ENCODE assay signal across 7 cellular contexts in the genomic region with DNA sequence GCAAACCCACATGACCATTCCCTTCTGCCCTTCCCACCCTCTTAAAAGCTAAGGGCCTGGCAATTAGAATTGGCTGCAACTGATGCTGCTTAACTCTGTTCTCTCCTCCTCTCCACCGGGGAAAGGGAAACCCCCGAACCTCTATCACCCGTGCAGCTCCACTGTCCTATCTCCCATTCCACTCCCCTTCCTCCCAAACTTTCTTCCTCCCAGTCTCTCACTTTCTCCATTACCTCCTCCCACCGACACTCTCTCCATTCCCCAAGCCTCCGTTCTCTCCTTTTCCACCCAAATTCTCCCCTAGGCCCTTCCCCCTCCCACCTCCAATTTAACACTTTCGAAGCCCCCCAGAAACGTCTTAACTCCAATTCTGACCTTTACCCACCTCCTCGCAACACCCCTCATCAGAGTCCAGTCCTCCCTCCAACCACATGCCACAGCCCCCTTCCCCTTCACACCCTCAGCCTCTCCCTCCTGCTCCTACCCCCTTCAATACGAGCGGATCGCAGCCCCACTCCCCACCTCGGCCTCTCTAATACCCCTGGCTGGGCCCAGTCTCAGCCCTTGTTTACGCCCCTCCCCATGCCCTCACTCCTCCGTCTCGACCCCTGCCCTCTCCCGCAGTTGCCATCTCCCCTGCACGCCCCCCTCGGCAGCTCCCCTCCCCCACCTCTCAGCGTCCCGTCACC. TPM values are rescaled to one million over a fixed set of nuclear protein-coding genes. Genes with fewer than 3 reads are reported as not detected.
DNase-seq lines count a peak whose midpoint lies in the region; ATAC-seq and TF ChIP-seq lines count a peak whose summit lies in the region.

No MANE protein-coding gene starts in this region.

- H3K9me3 Mint-ChIP-seq in neural crest cell = no peaks in the 10 kb centered on the region

- ATAC-seq in GM19455 (IDR thresholded peaks at IDR 0.05; ENCODE audit: unreplicated experiment) = peak; percentile 3
- ATAC-seq in HG03354 (IDR thresholded peaks at IDR 0.05; ENCODE audit: poor library complexity, severe bottlenecking, unreplicated experiment) = no peak

- DNase-seq in NCI-H69 (lab: John Stamatoyannopoulos, UW) (peak; percentile 43), epithelial cell of proximal tubule (ENCODE audit: low read depth) (no peak), neural crest cell (ENCODE audit: low read depth, low spot score) (no peak), NCI-H187 (lab: John Stamatoyannopoulos, UW) (no peak)
- no peak for DNase-seq in stimulated activated CD8-positive, alpha-beta memory T cell treated with anti-CD3 and anti-CD28 coated beads, Interleukin-4, amount 100 ng/mL, for 48 hours

- H3K36me3 Mint-ChIP-seq in neural crest cell (ENCODE audit: low read depth) = peaks cover 5% of the 10 kb centered on the region

- peak overlapping the region; percentile 95 for H3K4me3 ChIP-seq in epithelial cell of proximal tubule (ENCODE audit: low read depth, low read length)

- H3K27me3 Mint-ChIP-seq in neural crest cell (ENCODE audit: low read depth) = no peaks in the 10 kb centered on the region

- TF ChIP-seq CTCF in epithelial cell of proximal tubule (conservative IDR thresholded peaks at IDR 0.05; ENCODE audit: low read depth, low read length) (no peak), neural crest cell (conservative IDR thresholded peaks at IDR 0.05) (no peak)

- H3K27ac Mint-ChIP-seq in neural crest cell (ENCODE audit: unreplicated experiment) = peak overlapping the region; percentile 97

- peaks cover 23% of the 10 kb centered on the region for H3K4me1 Mint-ChIP-seq in neural crest cell

- no peak overlapping the region for H3K4me3 Mint-ChIP-seq in neural crest cell

RNA-seq across cellular contexts. Expression of gene DEDD, which starts 0.6 kb away (rescaled TPM):
- total RNA-seq in epithelial cell of proximal tubule (22.8 and 24.7 TPM in 2 replicates), neural crest cell (35.1 and 36.2 TPM in 2 replicates)

RNA-seq across cellular contexts. Expression of gene NIT1, which starts 14.0 kb away (rescaled TPM):
- total RNA-seq in epithelial cell of proximal tubule = 34.2 and 55.9 TPM in 2 replicates
- total RNA-seq in neural crest cell = 48.6 and 53.9 TPM in 2 replicates

RNA-seq across cellular contexts. Expression of gene PFDN2, which starts 14.0 kb away (rescaled TPM):
- 102 and 103 TPM in 2 replicates for total RNA-seq in epithelial cell of proximal tubule
- total RNA-seq in neural crest cell = 90.0 and 99.5 TPM in 2 replicates

RNA-seq across cellular contexts. Expression of gene UFC1, which starts 21.9 kb away (rescaled TPM):
- total RNA-seq in epithelial cell of proximal tubule = 84.7 and 117 TPM in 2 replicates
- total RNA-seq in neural crest cell = 77.2 and 80.9 TPM in 2 replicates

RNA-seq across cellular contexts. Expression of gene USP21, which starts 27.4 kb away (rescaled TPM):
- total RNA-seq in epithelial cell of proximal tubule (10.2 and 20.6 TPM in 2 replicates), neural crest cell (41.6 and 45.2 TPM in 2 replicates)
